In genomic region chr3:102156426-102156825, GRCh38 we compare ENCODE assay signal across 15 cellular contexts.
A peak's percentile ranks its signal among the peaks of the same experiment; 100 is the strongest.
DNase-seq lines count a peak whose midpoint lies in the region; ATAC-seq and TF ChIP-seq lines count a peak whose summit lies in the region.
"Had no signal": no experiment of that assay in that cellular context is flagged by ENCODE, and none has a peak within 500 bp of the region (broad histone marks: within the 10 kb centered on the region; RNA-seq: fewer than 3 reads in every experiment).

No MANE protein-coding gene starts in this region.

- H3K27ac ChIP-seq in PC-3 (ENCODE audit: low read length) (peak overlapping the region; percentile 96), mesenchymal stem cell (ENCODE audit: low read length, poor library complexity, severe bottlenecking) (peak overlapping the region; percentile 72)
- H3K27ac ChIP-seq: BLaER1 treated with 17β-estradiol and CSF1 and Interleukin-3, amounts not matched to agents 10 nM and 100 nM; neutrophil; transverse colon had no signal

- no peak for TF ChIP-seq CTCF in PC-3 (conservative IDR thresholded peaks at IDR 0.05; ENCODE audit: low read depth, low read length)

- DNase-seq in AG20443 (ENCODE audit: low spot score) (peak; percentile 74), PC-3 (peak; percentile 94), dermis blood vessel endothelial cell (peak; percentile 97), mesenchymal stem cell (peak; percentile 91), nucleus accumbens (lab: John Stamatoyannopoulos, UW) (no peak), NCI-H82 treated with DMSO at 0.1 percent for 48 hours (lab: John Stamatoyannopoulos, UW; ENCODE audit: unreplicated experiment) (no peak)
- DNase-seq in activated CD4-positive, alpha-beta memory T cell treated with anti-CD3 and anti-CD28 coated beads, Interleukin-2, amount 10 ng/mL, durations not matched to agents 7 days and 5 days = no peak
- DNase-seq: activated CD4-positive, alpha-beta T cell treated with anti-CD3 and anti-CD28 coated beads for 1 hour; activated gamma-delta T cell; effector CD4-positive, alpha-beta T cell; NCI-H2029 treated with DMSO at 0.1 percent for 48 hours; transverse colon had no signal

- peaks cover 7% of the 10 kb centered on the region; the same call in 1 of the 2 replicates for H3K9me3 ChIP-seq in PC-3 (ENCODE audit: low read length)
- peaks cover 6% of the 10 kb centered on the region for H3K9me3 ChIP-seq in mesenchymal stem cell (ENCODE audit: control insufficient read depth, low read length)
- H3K9me3 ChIP-seq: neutrophil had no signal

- H3K4me1 Mint-ChIP-seq in activated CD4-positive, alpha-beta memory T cell treated with anti-CD3 and anti-CD28 coated beads, Interleukin-2, amount 10 ng/mL, durations not matched to agents 7 days and 5 days = no peaks in the 10 kb centered on the region

- H3K18ac ChIP-seq in mesenchymal stem cell (ENCODE audit: low read depth in 1 of 2, low read length in 2 of 2) = no peak overlapping the region

- no peaks in the 10 kb centered on the region for H4K20me1 ChIP-seq in PC-3 (ENCODE audit: low read length)
- H4K20me1 ChIP-seq: BLaER1 treated with 17β-estradiol and CSF1 and Interleukin-3, amounts not matched to agents 10 nM and 100 nM had no signal

- no TSS peak for BruUV-seq in PC-3 (replicated peaks; lab: Mats Ljungman, UMichigan)

- no peak overlapping the region for H3K23ac ChIP-seq in mesenchymal stem cell (ENCODE audit: low read length in 2 of 2)

- no peak overlapping the region for H2BK15ac ChIP-seq in mesenchymal stem cell (ENCODE audit: low read depth, poor library complexity, severe bottlenecking)

- H2AFZ ChIP-seq in PC-3 (ENCODE audit: low read length) = no peak overlapping the region; the same call in 1 of the 2 replicates
- no peak overlapping the region for H2AFZ ChIP-seq in mesenchymal stem cell (ENCODE audit: low read depth, low read length)

- no peaks in the 10 kb centered on the region for H3K9me2 ChIP-seq in PC-3 (replicated peaks; ENCODE audit: low read length)

- H4K8ac ChIP-seq in mesenchymal stem cell (ENCODE audit: low read length) = no peak overlapping the region

- peaks cover 15% of the 10 kb centered on the region for H3K9me3 Mint-ChIP-seq in activated CD4-positive, alpha-beta memory T cell treated with anti-CD3 and anti-CD28 coated beads, Interleukin-2, amount 10 ng/mL, durations not matched to agents 7 days and 5 days

- no peak overlapping the region for H3K4ac ChIP-seq in mesenchymal stem cell (ENCODE audit: low read depth in 1 of 2, low read length in 2 of 2)

- peaks cover 6% of the 10 kb centered on the region for H3K36me3 Mint-ChIP-seq in activated CD4-positive, alpha-beta memory T cell treated with anti-CD3 and anti-CD28 coated beads, Interleukin-2, amount 10 ng/mL, durations not matched to agents 7 days and 5 days (ENCODE audit: low read depth)

- peak overlapping the region in 1 of 2 experiments; percentile 24 for H2BK12ac ChIP-seq in mesenchymal stem cell (ENCODE audit: low read length in 2 of 2)

- no peak overlapping the region for H2BK120ac ChIP-seq in mesenchymal stem cell (ENCODE audit: low read depth, low read length)

- POLR2A ChIA-PET in PC-3 (lab: Charles Lee; ENCODE audit: unreplicated experiment) = interaction anchor here (0.5 to 0.7 kb wide), 6 partner anchors 26 to 435 kb away, joined by 3 to 14 read pairs (median 4); no protein-coding TSS in a partner anchor
- POLR2A ChIA-PET in activated CD4-positive, alpha-beta memory T cell treated with anti-CD3 and anti-CD28 coated beads, Interleukin-2, amount 10 ng/mL, durations not matched to agents 7 days and 5 days (lab: Charles Lee) = no interaction called here

- H3K27me3 ChIP-seq in PC-3 (ENCODE audit: low read length) = no peaks in the 10 kb centered on the region
- H3K27me3 ChIP-seq in mesenchymal stem cell (ENCODE audit: control insufficient read depth in 1 of 2, insufficient read depth in 1 of 2, low read length in 2 of 2) = no peaks in the 10 kb centered on the region
- H3K27me3 ChIP-seq: BLaER1 treated with 17β-estradiol and CSF1 and Interleukin-3, amounts not matched to agents 10 nM and 100 nM; neutrophil; transverse colon had no signal

- peaks cover 5% of the 10 kb centered on the region for H3K27me3 Mint-ChIP-seq in activated CD4-positive, alpha-beta memory T cell treated with anti-CD3 and anti-CD28 coated beads, Interleukin-2, amount 10 ng/mL, durations not matched to agents 7 days and 5 days

- H3K79me2 ChIP-seq in PC-3 (ENCODE audit: low read length) = no peaks in the 10 kb centered on the region

- no peak overlapping the region for H3K27ac Mint-ChIP-seq in activated CD4-positive, alpha-beta memory T cell treated with anti-CD3 and anti-CD28 coated beads, Interleukin-2, amount 10 ng/mL, durations not matched to agents 7 days and 5 days

- H3K36me3 ChIP-seq in PC-3 (ENCODE audit: low read depth, low read length) = no peaks in the 10 kb centered on the region
- no peaks in the 10 kb centered on the region for H3K36me3 ChIP-seq in mesenchymal stem cell (ENCODE audit: control insufficient read depth in 1 of 2, insufficient read depth in 2 of 2, low read depth in 1 of 2, low read length in 2 of 2)
- H3K36me3 ChIP-seq: neutrophil, transverse colon had no signal

- 61% methylated on average over 2 of the region's 2 CpGs for WGBS in mesenchymal stem cell

- H3K14ac ChIP-seq in mesenchymal stem cell (ENCODE audit: low read length in 2 of 2) = no peak overlapping the region

- H3K4me3 ChIP-seq in PC-3 (ENCODE audit: low read length) (no peak overlapping the region), mesenchymal stem cell (ENCODE audit: insufficient read depth in 1 of 2, low read depth in 1 of 2, low read length in 2 of 2) (no peak overlapping the region)
- H3K4me3 ChIP-seq: BLaER1 treated with 17β-estradiol and CSF1 and Interleukin-3, amounts not matched to agents 10 nM and 100 nM; transverse colon had no signal

- ATAC-seq in PC-3 = peak; percentile 90
- no peak for ATAC-seq in GM19455 (IDR thresholded peaks at IDR 0.05; ENCODE audit: unreplicated experiment)

- peaks cover 34% of the 10 kb centered on the region for H3K4me1 ChIP-seq in PC-3 (ENCODE audit: insufficient read depth, low read length)
- H3K4me1 ChIP-seq in mesenchymal stem cell (ENCODE audit: control insufficient read depth, insufficient read depth, low read depth, low read length) = peaks cover 1% of the 10 kb centered on the region
- H3K4me1 ChIP-seq: transverse colon had no signal

- peak overlapping the region; percentile 75 for H3K9ac ChIP-seq in PC-3 (ENCODE audit: low read length)
- H3K9ac ChIP-seq in mesenchymal stem cell (ENCODE audit: low read length) = peak overlapping the region; percentile 61
- H3K9ac ChIP-seq: BLaER1 treated with 17β-estradiol and CSF1 and Interleukin-3, amounts not matched to agents 10 nM and 100 nM had no signal

- no peaks in the 10 kb centered on the region for H3K79me1 ChIP-seq in mesenchymal stem cell (replicated peaks; ENCODE audit: low read length, poor library complexity, severe bottlenecking)

- H2BK5ac ChIP-seq in mesenchymal stem cell (ENCODE audit: low read depth, low read length, poor library complexity, severe bottlenecking) = no peak overlapping the region

- intact Hi-C loops in PC-3 (cut with micrococcal nuclease) = loop anchor here (1.0 kb wide), 4 partner anchors 20 to 230 kb away; no protein-coding TSS in a partner anchor

- CTCF ChIA-PET in PC-3 (lab: Charles Lee) = interaction anchor here (1.1 kb wide), 1 partner anchor 69 kb away, joined by 6 read pairs; no protein-coding TSS in a partner anchor
- CTCF ChIA-PET in activated CD4-positive, alpha-beta memory T cell treated with anti-CD3 and anti-CD28 coated beads, Interleukin-2, amount 10 ng/mL, durations not matched to agents 7 days and 5 days (lab: Charles Lee) = no interaction called here

- peak overlapping the region; percentile 56 for H3K4me2 ChIP-seq in PC-3 (ENCODE audit: low read length)
- no peak overlapping the region for H3K4me2 ChIP-seq in mesenchymal stem cell (ENCODE audit: low read length, poor library complexity, severe bottlenecking)

- no peak overlapping the region for H2AK5ac ChIP-seq in mesenchymal stem cell (ENCODE audit: low read length, severe bottlenecking)

- no peaks in the 10 kb centered on the region for H3F3A ChIP-seq in PC-3 (ENCODE audit: low read length, unreplicated experiment)

- no peak overlapping the region for H3K4me3 Mint-ChIP-seq in activated CD4-positive, alpha-beta memory T cell treated with anti-CD3 and anti-CD28 coated beads, Interleukin-2, amount 10 ng/mL, durations not matched to agents 7 days and 5 days

- H4K91ac ChIP-seq in mesenchymal stem cell (ENCODE audit: low read length) = no peak overlapping the region

Comparison
In these comparisons a context has a peak if more than half of its experiments do, and no peak if none do; other contexts are left out.
1. DNase-seq: peak in AG20443 (single experiment), PC-3 (single experiment), dermis blood vessel endothelial cell (single experiment) and mesenchymal stem cell (single experiment); none in nucleus accumbens (0 of 56), NCI-H82 treated with DMSO at 0.1 percent for 48 hours (single experiment) and activated CD4-positive, alpha-beta memory T cell treated with anti-CD3 and anti-CD28 coated beads, Interleukin-2, amount 10 ng/mL, durations not matched to agents 7 days and 5 days (single experiment).